In genomic region chr14:36517242-36518030, GRCh38 we compare ENCODE assay signal across 14 cellular contexts. TPM values are rescaled to one million over a fixed set of nuclear protein-coding genes. Genes with fewer than 3 reads are reported as not detected.
DNase-seq lines count a peak whose midpoint lies in the region; ATAC-seq and TF ChIP-seq lines count a peak whose summit lies in the region.
"Had no signal": no experiment of that assay in that cellular context is flagged by ENCODE, and none has a peak within 500 bp of the region (broad histone marks: within the 10 kb centered on the region; RNA-seq: fewer than 3 reads in every experiment).

No MANE protein-coding gene starts in this region.

- H2BK15ac ChIP-seq in mesendoderm (replicated peaks; ENCODE audit: low read depth), result no peak overlapping the region

- POLR2A ChIA-PET in GM10248 (lab: Yijun Ruan, JAX), result no interaction called here
- POLR2A ChIA-PET in activated CD8-positive, alpha-beta T cell treated with anti-CD3 and anti-CD28 coated beads for 36 hours (lab: Charles Lee), result no interaction called here

- no peak overlapping the region for H3K9ac ChIP-seq in mesendoderm (ENCODE audit: low read length)

- no peak overlapping the region for H3K56ac ChIP-seq in mesendoderm (ENCODE audit: low read length)

- CTCF ChIA-PET in GM10248 (lab: Yijun Ruan, JAX), result no interaction called here
- CTCF ChIA-PET in activated CD8-positive, alpha-beta T cell treated with anti-CD3 and anti-CD28 coated beads for 36 hours (lab: Charles Lee), result no interaction called here

- H3K27me3 ChIP-seq in mesendoderm (ENCODE audit: insufficient read depth, low read length, poor library complexity), result peaks cover 79% of the 10 kb centered on the region

- peaks cover 0 to 3% of the 10 kb centered on the region in 2 donors for H3K4me1 Mint-ChIP-seq in immature natural killer cell
- peaks cover 11% of the 10 kb centered on the region for H3K4me1 Mint-ChIP-seq in activated CD8-positive, alpha-beta T cell treated with anti-CD3 and anti-CD28 coated beads for 36 hours (ENCODE audit: low read depth)

- H3K27me3 Mint-ChIP-seq in immature natural killer cell (ENCODE audit: low read depth in 3 of 3), result peaks cover 25 to 43% (median 29%) of the 10 kb centered on the region in 3 donors
- H3K27me3 Mint-ChIP-seq in activated CD8-positive, alpha-beta T cell treated with anti-CD3 and anti-CD28 coated beads for 36 hours, result peaks cover 66% of the 10 kb centered on the region

- H3K27ac ChIP-seq in mesendoderm (ENCODE audit: low read depth, low read length) (no peak overlapping the region), substantia nigra (ENCODE audit: low read depth, low read length, poor library complexity, severe bottlenecking) (no peak overlapping the region)

- H3K9me3 Mint-ChIP-seq in immature natural killer cell, result peaks cover 2 to 19% (median 10%) of the 10 kb centered on the region in 6 donors
- no peaks in the 10 kb centered on the region for H3K9me3 Mint-ChIP-seq in activated CD8-positive, alpha-beta T cell treated with anti-CD3 and anti-CD28 coated beads for 36 hours

- H4K5ac ChIP-seq in mesendoderm (ENCODE audit: low read length), result no peak overlapping the region

- no peaks in the 10 kb centered on the region for H3K36me3 ChIP-seq in mesendoderm (ENCODE audit: control insufficient read depth, insufficient read depth, low read length)

- no peaks in the 10 kb centered on the region for H3K79me2 ChIP-seq in mesendoderm (ENCODE audit: control insufficient read depth, insufficient read depth, low read length)

- H3K4me2 ChIP-seq in mesendoderm (ENCODE audit: low read length), result no peak overlapping the region

- TF ChIP-seq CTCF in GM10248 (IDR thresholded peaks at IDR 0.05; ENCODE audit: control extremely low read depth, extremely low read depth, low read depth, missing control alignments), result no peak
- no peak for TF ChIP-seq CTCF in activated CD8-positive, alpha-beta T cell treated with anti-CD3 and anti-CD28 coated beads for 36 hours (IDR thresholded peaks at IDR 0.05)

- H4K8ac ChIP-seq in mesendoderm (ENCODE audit: low read depth, low read length), result no peak overlapping the region

- H2BK5ac ChIP-seq in mesendoderm (ENCODE audit: low read length), result no peak overlapping the region

- no peak overlapping the region for H3K18ac ChIP-seq in mesendoderm (ENCODE audit: low read length)

- no peak overlapping the region for H3K4me3 Mint-ChIP-seq in immature natural killer cell
- H3K4me3 Mint-ChIP-seq in activated CD8-positive, alpha-beta T cell treated with anti-CD3 and anti-CD28 coated beads for 36 hours, result no peak overlapping the region

- no peak overlapping the region for H2AK5ac ChIP-seq in mesendoderm (ENCODE audit: low read length)

- intact Hi-C loops in activated CD8-positive, alpha-beta T cell treated with anti-CD3 and anti-CD28 coated beads for 36 hours (cut with micrococcal nuclease), result loop anchor here (5.0 kb wide), 1 partner anchor 70 kb away; no protein-coding TSS in a partner anchor

- H3K23ac ChIP-seq in mesendoderm (ENCODE audit: low read length), result no peak overlapping the region

- WGBS in mesendoderm (ENCODE audit: extremely low coverage, insufficient coverage, low lambda C conversion rate), result no CpG with 5 or more reads among the region's 87 CpGs

- no peak for ATAC-seq in GM18861 (IDR thresholded peaks at IDR 0.05; ENCODE audit: unreplicated experiment)
- no peak for ATAC-seq in activated CD8-positive, alpha-beta T cell treated with anti-CD3 and anti-CD28 coated beads for 36 hours

- no peak overlapping the region for H3K27ac Mint-ChIP-seq in immature natural killer cell
- no peak overlapping the region for H3K27ac Mint-ChIP-seq in activated CD8-positive, alpha-beta T cell treated with anti-CD3 and anti-CD28 coated beads for 36 hours

- H3K36me3 Mint-ChIP-seq in immature natural killer cell, result peaks cover 0 to 4% (median 4%) of the 10 kb centered on the region in 3 donors
- no peaks in the 10 kb centered on the region for H3K36me3 Mint-ChIP-seq in activated CD8-positive, alpha-beta T cell treated with anti-CD3 and anti-CD28 coated beads for 36 hours (ENCODE audit: low read depth)

- no peak overlapping the region for H3K4me3 ChIP-seq in mesendoderm (ENCODE audit: low read length)

- peaks cover 2% of the 10 kb centered on the region for H3K4me1 ChIP-seq in mesendoderm (ENCODE audit: control insufficient read depth, low read depth, low read length)

- H2BK120ac ChIP-seq in mesendoderm (ENCODE audit: low read depth, low read length), result no peak overlapping the region

- DNase-seq in 8988T (peak; percentile 20), GM10248 (ENCODE audit: extremely low spot score) (peak; percentile 5), astrocyte of the hippocampus (ENCODE audit: low read depth, low spot score) (peak; percentile 34), mesendoderm (peak; percentile 25), immature natural killer cell (no peak), substantia nigra (lab: John Stamatoyannopoulos, UW) (no peak)
- no peak for DNase-seq in activated CD8-positive, alpha-beta T cell treated with anti-CD3 and anti-CD28 coated beads for 36 hours
- DNase-seq: activated CD4-positive, alpha-beta T cell treated with anti-CD3 and anti-CD28 coated beads for 48 hours; C1 segment of cervical spinal cord; OCI-M1; stimulated activated CD4-positive, alpha-beta T cell treated with anti-CD3 and anti-CD28 coated beads, Interleukin-4, amount 100 ng/mL, for 4 hours; stimulated activated naive CD4-positive, alpha-beta T cell treated with Interleukin-2 at 50 U/mL for 16 hours had no signal

- H3K79me1 ChIP-seq in mesendoderm (ENCODE audit: low read length), result no peaks in the 10 kb centered on the region

- H3K4ac ChIP-seq in mesendoderm (ENCODE audit: low read depth, low read length), result no peak overlapping the region

RNA-seq across cellular contexts. Expression of gene NKX2-1, which starts 2.6 kb away (rescaled TPM):
- polyA plus RNA-seq in mesendoderm (2013, experiment 1 of 2), result 0.01 TPM
- polyA plus RNA-seq in mesendoderm (2013, experiment 2 of 2), result not detected
- not detected for polyA plus RNA-seq in immature natural killer cell
- total RNA-seq in activated CD8-positive, alpha-beta T cell treated with anti-CD3 and anti-CD28 coated beads for 36 hours, result under 1 TPM in 1 of 2 experiments, not detected in 1; 0.25 TPM
- total RNA-seq: renal cortical epithelial cell had no signal

Comparison
In these comparisons a context has a peak if more than half of its experiments do, and no peak if none do; other contexts are left out.
1. DNase-seq: peak in 8988T (single experiment), GM10248 (single experiment), astrocyte of the hippocampus (single experiment) and mesendoderm (single experiment); none in immature natural killer cell (0 of 3), substantia nigra (0 of 49) and activated CD8-positive, alpha-beta T cell treated with anti-CD3 and anti-CD28 coated beads for 36 hours (single experiment).